Comparison of ENCODE assay signal across 23 cellular contexts in genomic region chr2:10185755-10186154, GRCh38.
"Had no signal": no experiment of that assay in that cellular context is flagged by ENCODE, and none has a peak within 500 bp of the region (broad histone marks: within the 10 kb centered on the region; RNA-seq: fewer than 3 reads in every experiment).

No MANE protein-coding gene starts in this region.

- DNase-seq: activated CD4-positive, alpha-beta memory T cell treated with anti-CD3 and anti-CD28 coated beads for 36 hours; activated CD4-positive, alpha-beta T cell treated with anti-CD3 and anti-CD28 coated beads, Interleukin-2, amount 50 U/mL, for 1 hour; activated CD8-positive, alpha-beta memory T cell treated with anti-CD3 and anti-CD28 coated beads, Interleukin-2, amount 50 U/mL, for 4 hours; activated effector memory CD4-positive, alpha-beta T cell treated with Interleukin-2 at 50 U/mL for 16 hours; activated naive CD4-positive, alpha-beta T cell treated with anti-CD3 and anti-CD28 coated beads, Interleukin-2, amount 10 ng/mL, durations not matched to agents 7 days and 5 days; activated naive CD8-positive, alpha-beta T cell treated with anti-CD3 and anti-CD28 coated beads, Interleukin-2, amount 50 U/mL, for 24 hours; activated T-cell treated with anti-CD3 and anti-CD28 coated beads for 4 hours; activated T-cell treated with anti-CD3 and anti-CD28 coated beads, Interleukin-2, amount 50 U/mL, for 4 hours; brain microvascular endothelial cell; central memory CD4-positive, alpha-beta T cell; NCI-H1105; NCI-H1436; NCI-H1930; NCI-H2081 treated with DMSO at 0.1 percent for 48 hours; NCI-H345; NCI-H524 treated with DMSO at 0.1 percent for 48 hours; NK-92 treated with Interleukin-12 subunit alpha and Interleukin-12 subunit beta, amount 100 ng/mL, for 24 hours; PC-3; SIG-M5 had no signal

- H3K27ac ChIP-seq: brain microvascular endothelial cell, RWPE1 had no signal

- H3K27ac Mint-ChIP-seq: activated CD4-positive, alpha-beta memory T cell treated with anti-CD3 and anti-CD28 coated beads for 36 hours; activated naive CD4-positive, alpha-beta T cell treated with anti-CD3 and anti-CD28 coated beads, Interleukin-2, amount 10 ng/mL, durations not matched to agents 7 days and 5 days; activated naive CD8-positive, alpha-beta T cell; activated naive CD8-positive, alpha-beta T cell treated with anti-CD3 and anti-CD28 coated beads, Interleukin-2, amount 50 U/mL, for 24 hours; T-helper 2 cell treated with Interferon-gamma antibody and Interleukin-4, amounts not matched to agents 5 μg/mL and 100 μg/mL, for 36 hours had no signal

- H3K27me3 ChIP-seq: brain microvascular endothelial cell had no signal

- H3K4me1 Mint-ChIP-seq: activated naive CD4-positive, alpha-beta T cell treated with anti-CD3 and anti-CD28 coated beads, Interleukin-2, amount 10 ng/mL, durations not matched to agents 7 days and 5 days had no signal

- H3K4me3 ChIP-seq: K562 had no signal

- H3K4me3 Mint-ChIP-seq: activated CD4-positive, alpha-beta memory T cell treated with anti-CD3 and anti-CD28 coated beads for 36 hours; activated naive CD4-positive, alpha-beta T cell treated with anti-CD3 and anti-CD28 coated beads, Interleukin-2, amount 10 ng/mL, durations not matched to agents 7 days and 5 days; activated naive CD8-positive, alpha-beta T cell; activated naive CD8-positive, alpha-beta T cell treated with anti-CD3 and anti-CD28 coated beads, Interleukin-2, amount 50 U/mL, for 24 hours; activated T-cell treated with anti-CD3 and anti-CD28 coated beads, Interleukin-2, amount 50 U/mL, for 4 hours; T-helper 2 cell treated with Interferon-gamma antibody and Interleukin-4, amounts not matched to agents 5 μg/mL and 100 μg/mL, for 36 hours had no signal

- ATAC-seq: activated naive CD8-positive, alpha-beta T cell treated with anti-CD3 and anti-CD28 coated beads, Interleukin-2, amount 50 U/mL, for 24 hours; activated T-cell treated with anti-CD3 and anti-CD28 coated beads, Interleukin-2, amount 50 U/mL, for 4 hours; K562; PC-3 had no signal

- H3K27me3 Mint-ChIP-seq: activated CD4-positive, alpha-beta memory T cell treated with anti-CD3 and anti-CD28 coated beads for 36 hours; activated naive CD4-positive, alpha-beta T cell treated with anti-CD3 and anti-CD28 coated beads, Interleukin-2, amount 10 ng/mL, durations not matched to agents 7 days and 5 days; activated naive CD8-positive, alpha-beta T cell; activated naive CD8-positive, alpha-beta T cell treated with anti-CD3 and anti-CD28 coated beads, Interleukin-2, amount 50 U/mL, for 24 hours had no signal
